In the genomic region with DNA sequence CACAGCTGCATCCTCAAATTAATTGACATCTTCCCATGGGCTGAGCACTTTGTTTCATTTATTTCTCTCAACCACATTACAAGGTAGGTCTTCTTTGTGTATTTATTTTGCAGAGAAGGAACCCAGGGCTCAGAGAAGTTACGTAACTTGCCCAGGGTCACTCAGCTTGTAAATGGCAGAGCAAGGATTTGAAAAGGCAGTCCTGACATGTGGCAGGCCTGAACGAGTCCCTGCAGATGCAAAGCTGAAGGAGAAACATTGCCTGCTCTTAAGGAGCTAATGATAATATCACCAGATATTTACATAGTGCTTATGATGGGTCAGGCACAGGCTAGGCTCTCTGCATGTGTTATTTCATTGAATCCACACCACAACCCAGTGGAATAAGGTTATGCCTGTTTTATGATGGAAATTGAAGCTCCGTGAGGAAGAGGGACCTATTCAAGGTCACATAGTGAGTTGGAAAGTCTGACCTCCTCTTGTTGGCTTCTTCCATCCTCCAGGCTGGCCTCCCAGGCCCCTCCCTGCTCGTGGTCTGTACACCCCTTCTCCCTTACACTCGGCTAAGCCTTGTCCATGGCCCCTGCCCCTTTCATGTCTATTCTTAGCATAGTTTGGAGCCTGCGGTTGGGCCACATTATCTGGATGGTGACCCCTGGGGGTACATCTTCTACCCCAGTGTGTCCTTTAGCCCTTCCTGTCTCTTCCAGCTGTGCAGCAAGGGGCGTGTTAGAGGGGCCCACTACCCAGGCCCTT, we compare ENCODE assay signal across 12 cellular contexts. TPM values are rescaled to one million over a fixed set of nuclear protein-coding genes. Genes with fewer than 3 reads are reported as not detected.
"Had no signal": no experiment of that assay in that cellular context is flagged by ENCODE, and none has a peak within 500 bp of the region (broad histone marks: within the 10 kb centered on the region; RNA-seq: fewer than 3 reads in every experiment).

No MANE protein-coding gene starts in this region.

- H3K79me2 ChIP-seq: parathyroid adenoma had no signal

- H3K27ac ChIP-seq: parathyroid adenoma had no signal

- DNase-seq: activated CD4-positive, alpha-beta T cell treated with anti-CD3 and anti-CD28 coated beads, Interleukin-2, amount 50 U/mL, for 48 hours; activated naive CD4-positive, alpha-beta T cell treated with anti-CD3 and anti-CD28 coated beads, Interleukin-2, amount 10 ng/mL, durations not matched to agents 7 days and 5 days; left cardiac atrium; stimulated activated CD4-positive, alpha-beta T cell treated with anti-CD3 and anti-CD28 coated beads, Interleukin-2, amount 100 ng/mL, for 48 hours; stimulated activated naive B cell treated with anti-CD40 and anti-IgM and Interleukin-4, amounts not matched to agents 10 μg/mL and 1 μg/mL and 100 μg/mL, for 72 hours; trophoblast cell had no signal

- H3K4me3 ChIP-seq: lung had no signal

- H3K9ac ChIP-seq: parathyroid adenoma had no signal

- H2AFZ ChIP-seq: parathyroid adenoma had no signal

- FAIRE-seq: astrocyte, frontal cortex had no signal

- ATAC-seq: activated CD4-positive, CD25-positive, alpha-beta regulatory T cell treated with anti-CD3 and anti-CD28 coated beads, Interleukin-2, amount 50 U/mL, for 24 hours; activated T-helper 17 cell treated with anti-CD3 and anti-CD28 coated beads, Interleukin-2, amount 50 U/mL, for 72 hours; stimulated activated naive B cell treated with anti-CD40 and anti-IgM and Interleukin-4, amounts not matched to agents 10 μg/mL and 1 μg/mL and 100 μg/mL, for 72 hours had no signal

RNA-seq across cellular contexts. Expression of a gene that starts 12.5 kb away (rescaled TPM):
- total RNA-seq: frontal cortex had no signal
